Comparison of ENCODE assay signal across 9 cellular contexts in the genomic region with DNA sequence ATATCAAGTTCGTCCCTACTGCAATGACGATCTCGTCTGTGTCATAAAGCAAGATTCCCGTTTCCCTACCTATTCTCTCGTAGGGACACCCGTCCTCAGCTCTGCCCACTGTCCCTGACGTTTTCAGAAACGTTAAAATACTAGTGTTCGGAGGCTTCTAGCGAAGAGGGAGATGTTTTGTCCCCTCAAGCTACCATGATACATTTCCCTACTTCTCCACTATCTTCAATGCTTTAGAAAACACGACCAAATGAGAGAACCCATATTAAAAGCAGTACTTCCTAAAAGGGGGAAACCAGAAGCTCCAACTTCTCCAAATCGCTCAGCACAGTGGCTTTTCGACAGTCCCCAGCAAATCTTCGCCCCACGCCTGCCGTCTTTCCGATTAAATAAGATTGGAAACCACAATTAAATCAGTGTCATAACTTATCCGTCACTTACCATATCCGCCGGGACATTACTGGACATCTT. TPM values are rescaled to one million over a fixed set of nuclear protein-coding genes. Genes with fewer than 3 reads are reported as not detected.
DNase-seq lines count a peak whose midpoint lies in the region; ATAC-seq, FAIRE-seq and TF ChIP-seq lines count a peak whose summit lies in the region.
"Had no signal": no experiment of that assay in that cellular context is flagged by ENCODE, and none has a peak within 500 bp of the region (broad histone marks: within the 10 kb centered on the region; RNA-seq: fewer than 3 reads in every experiment).

No MANE protein-coding gene starts in this region.

- peak overlapping the region; percentile 47 to 93 (median 74) for H3K4me3 ChIP-seq in pancreas

- peak overlapping the region; percentile 96 to 98 (median 98) for H3K27ac ChIP-seq in pancreas

- H3K27me3 Mint-ChIP-seq in activated T-cell treated with anti-CD3 and anti-CD28 coated beads, Interleukin-2, amount 50 U/mL, for 72 hours (ENCODE audit: low read depth), result no peaks in the 10 kb centered on the region

- TF ChIP-seq CTCF in pancreas (IDR thresholded peaks at IDR 0.05), result no peak

- peaks cover 56% of the 10 kb centered on the region for H3K4me1 Mint-ChIP-seq in activated T-cell treated with anti-CD3 and anti-CD28 coated beads, Interleukin-2, amount 50 U/mL, for 72 hours (ENCODE audit: low read depth)

- WGBS in pancreas, 2 donors, result 0% methylated on average over 20 of the region's 20 CpGs

- H3K36me3 ChIP-seq in pancreas, result no peaks in the 10 kb centered on the region

- peak overlapping the region; percentile 90 to 100 for H3K4me3 Mint-ChIP-seq in activated T-cell treated with anti-CD3 and anti-CD28 coated beads, Interleukin-2, amount 50 U/mL, for 72 hours

- FAIRE-seq in pancreas (lab: Jason Lieb, UNC), result no peak
- FAIRE-seq: G401.6 had no signal

- H3K27ac Mint-ChIP-seq in activated T-cell treated with anti-CD3 and anti-CD28 coated beads, Interleukin-2, amount 50 U/mL, for 72 hours, result peak overlapping the region; percentile 99

- peak; percentile 16 to 23 for ATAC-seq in activated T-cell treated with anti-CD3 and anti-CD28 coated beads, Interleukin-2, amount 50 U/mL, for 72 hours (replicated peaks in 1 of 2)
- peak in 3 of 4 donors; percentile 11 to 29 (median 18) for ATAC-seq in pancreas
- no peak for ATAC-seq in GM21737 (IDR thresholded peaks at IDR 0.05; ENCODE audit: unreplicated experiment)
- ATAC-seq in GM18867 (IDR thresholded peaks at IDR 0.05; ENCODE audit: unreplicated experiment), result no peak

- peaks cover 0 to 21% (median 17%) of the 10 kb centered on the region in 3 donors for H3K4me1 ChIP-seq in pancreas

- H3K9me3 ChIP-seq in pancreas, result no peaks in the 10 kb centered on the region

- DNase-seq in NCI-H1694 (lab: John Stamatoyannopoulos, UW), result peak; percentile 7
- no peak for DNase-seq in NCI-H1694 treated with DMSO at 0.1 percent for 48 hours (lab: John Stamatoyannopoulos, UW)
- DNase-seq in NCI-H69 (lab: John Stamatoyannopoulos, UW), result peak; percentile 67
- peak; percentile 25 to 32 for DNase-seq in activated T-cell treated with anti-CD3 and anti-CD28 coated beads, Interleukin-2, amount 50 U/mL, for 72 hours
- DNase-seq in globus pallidus (ENCODE audit: low spot score), result peak; percentile 70
- DNase-seq in pancreas, result peak in 1 of 6 donors; percentile 35

- no peaks in the 10 kb centered on the region for H3K9me3 Mint-ChIP-seq in activated T-cell treated with anti-CD3 and anti-CD28 coated beads, Interleukin-2, amount 50 U/mL, for 72 hours

- no peaks in the 10 kb centered on the region for H3K27me3 ChIP-seq in pancreas

- intact Hi-C loops in pancreas (cut with DNase I), result loop anchor here in 1 of 3 donors (5.0 kb wide), 1 partner anchor 263 kb away; no protein-coding TSS in a partner anchor

- peaks cover 12 to 14% of the 10 kb centered on the region in 2 donors for H3K36me3 Mint-ChIP-seq in activated T-cell treated with anti-CD3 and anti-CD28 coated beads, Interleukin-2, amount 50 U/mL, for 72 hours (ENCODE audit: insufficient read depth in 2 of 2)

RNA-seq across cellular contexts. Expression of gene UBL3, which starts 1.3 kb away (rescaled TPM):
- total RNA-seq in activated T-cell treated with anti-CD3 and anti-CD28 coated beads, Interleukin-2, amount 50 U/mL, for 72 hours, result 10 to 100 TPM; 19.0 to 21.2 TPM
- total RNA-seq in pancreas, result 10 to 100 TPM; 18.8 to 31.5 (median 23.1) TPM
- polyA plus RNA-seq in pancreas, result 10 to 100 TPM in 1 of 2 donors, 1 to 10 TPM in 1; 9.7 to 25.9 TPM

Comparison
In these comparisons a context has a peak if more than half of its experiments do, and no peak if none do; other contexts are left out.
1. ATAC-seq: peak in activated T-cell treated with anti-CD3 and anti-CD28 coated beads, Interleukin-2, amount 50 U/mL, for 72 hours (2 of 2) and pancreas (3 of 4); none in GM21737 (single experiment) and GM18867 (single experiment).